In genomic region chr5:42875785-42876374, GRCh38 we compare ENCODE assay signal across 1 cellular context.
TF ChIP-seq lines count a peak whose summit lies in the region.

No MANE protein-coding gene starts in this region.

TF ChIP-seq in H1, 55 proteins besides CTCF, POLR2A, EP300 and RAD21 (continued from another document):
- TF ChIP-seq SIN3A (conservative IDR thresholded peaks at IDR 0.05 in 1 of 2, IDR thresholded peaks at IDR 0.05 in 1 of 2; ENCODE audit: low read depth in 1 of 2, low read length in 2 of 2) = no peak
- no peak for TF ChIP-seq SUZ12 (IDR thresholded peaks at IDR 0.05; ENCODE audit: low read length)
- no peak for TF ChIP-seq SP2 (IDR thresholded peaks at IDR 0.05; ENCODE audit: low read length)
- no peak for TF ChIP-seq CHD2 (IDR thresholded peaks at IDR 0.05; ENCODE audit: low read length)
- TF ChIP-seq KDM1A (IDR thresholded peaks at IDR 0.05; ENCODE audit: borderline replicate concordance, low read length) = no peak
- no peak for TF ChIP-seq TCF12 (IDR thresholded peaks at IDR 0.05; ENCODE audit: low read depth, low read length)
- no peak for TF ChIP-seq JUND (IDR thresholded peaks at IDR 0.05; ENCODE audit: low read length)
- no peak for TF ChIP-seq JUN (IDR thresholded peaks at IDR 0.05; ENCODE audit: low read depth, low read length)
- no peak for TF ChIP-seq ZNF274 (IDR thresholded peaks at IDR 0.05; ENCODE audit: borderline replicate concordance, extremely low read depth, low read length)
- TF ChIP-seq CBX5 (IDR thresholded peaks at IDR 0.05; ENCODE audit: low read depth, low read length) = no peak
- no peak for TF ChIP-seq ASH2L (IDR thresholded peaks at IDR 0.05; ENCODE audit: low read length)
- no peak for TF ChIP-seq SP4 (IDR thresholded peaks at IDR 0.05; ENCODE audit: low read length)
